In the genomic region with DNA sequence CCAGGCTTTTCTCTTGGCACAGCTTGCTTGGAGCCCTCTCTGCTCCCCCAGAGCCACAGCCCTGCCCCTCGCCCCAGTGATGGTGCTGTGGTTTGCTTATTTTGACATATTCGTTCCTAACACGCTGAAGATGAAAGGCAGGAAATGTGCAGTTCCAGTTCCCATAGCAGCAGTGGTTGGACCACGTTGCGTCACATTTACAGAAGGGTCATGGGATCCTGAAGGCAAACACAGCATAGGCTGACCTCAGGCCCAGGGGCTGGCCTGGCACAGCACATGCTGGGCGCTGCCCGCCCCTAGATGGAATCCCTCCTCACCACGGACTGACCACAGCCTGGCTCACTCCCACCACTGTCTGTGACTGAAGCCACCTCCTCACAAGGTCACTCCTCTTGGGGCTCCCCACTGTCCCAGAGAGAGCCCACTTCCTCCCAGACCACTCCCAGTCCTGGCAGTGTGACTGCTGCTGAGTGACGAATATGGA, we compare ENCODE assay signal across 9 cellular contexts. TPM values are rescaled to one million over a fixed set of nuclear protein-coding genes. Genes with fewer than 3 reads are reported as not detected.
A peak's percentile ranks its signal among the peaks of the same experiment; 100 is the strongest.
DNase-seq lines count a peak whose midpoint lies in the region; ATAC-seq, FAIRE-seq and TF ChIP-seq lines count a peak whose summit lies in the region.
"Had no signal": no experiment of that assay in that cellular context is flagged by ENCODE, and none has a peak within 500 bp of the region (broad histone marks: within the 10 kb centered on the region; RNA-seq: fewer than 3 reads in every experiment).

No MANE protein-coding gene starts in this region.

- H3K79me2 ChIP-seq in astrocyte (ENCODE audit: insufficient read depth, low read length): no peaks in the 10 kb centered on the region

- TF ChIP-seq POLR2A in lower leg skin (IDR thresholded peaks at IDR 0.05): no peak

- intact Hi-C loops in lower leg skin (cut with DNase I; ENCODE audit: low total_unique reads): no loop called here

- peak overlapping the region; percentile 61 for H3K9ac ChIP-seq in astrocyte (ENCODE audit: low read length)

- H3K36me3 Mint-ChIP-seq in astrocyte (ENCODE audit: low read depth, unreplicated experiment): no peaks in the 10 kb centered on the region

- peak overlapping the region; percentile 54 for H3K4me2 ChIP-seq in astrocyte (ENCODE audit: low read length)

- WGBS in lower leg skin, 2 donors: 46 to 53% methylated on average over 8 to 9 of the region's 9 CpGs

- TF ChIP-seq CTCF in BJ (IDR thresholded peaks at IDR 0.05; ENCODE audit: insufficient read depth, low read depth, low read length): no peak
- no peak for TF ChIP-seq CTCF in astrocyte (IDR thresholded peaks at IDR 0.05; ENCODE audit: insufficient read depth, low read depth, low read length)
- TF ChIP-seq CTCF in lower leg skin (IDR thresholded peaks at IDR 0.05): no peak

- H3K27me3 Mint-ChIP-seq in astrocyte (ENCODE audit: low read depth, unreplicated experiment): no peaks in the 10 kb centered on the region

- peak; percentile 87 for FAIRE-seq in astrocyte (lab: Jason Lieb, UNC)
- FAIRE-seq: keratinocyte had no signal

- H3K36me3 ChIP-seq in BJ (ENCODE audit: control insufficient read depth, insufficient read depth, low read length): no peaks in the 10 kb centered on the region
- no peaks in the 10 kb centered on the region for H3K36me3 ChIP-seq in astrocyte (ENCODE audit: insufficient read depth, low read length)

- peaks cover 33% of the 10 kb centered on the region for H3K4me1 ChIP-seq in astrocyte (ENCODE audit: insufficient read depth, low read length)

- no peak overlapping the region for H3K4me3 Mint-ChIP-seq in astrocyte (ENCODE audit: unreplicated experiment)

- CTCF ChIA-PET in BJ (lab: Yijun Ruan, JAX): interaction anchor here (1.4 to 2.8 kb wide), 5 partner anchors 16 to 207 kb away, joined by 4 to 8 read pairs (median 5); no protein-coding TSS in a partner anchor

- H2AFZ ChIP-seq in astrocyte (ENCODE audit: low read depth, low read length): peak overlapping the region; percentile 69

- H3K27ac Mint-ChIP-seq in astrocyte (ENCODE audit: unreplicated experiment): peak overlapping the region; percentile 63

- peak; percentile 99 for DNase-seq in BJ (ENCODE audit: low read depth)
- DNase-seq in T-helper 22 cell (ENCODE audit: low read depth): peak; percentile 67
- peak; percentile 98 for DNase-seq in astrocyte (ENCODE audit: low read depth)
- peak; percentile 54 to 90 for DNase-seq in lower leg skin (ENCODE audit: low spot score in 2 of 2)
- DNase-seq in stimulated activated CD8-positive, alpha-beta memory T cell treated with anti-CD3 and anti-CD28 coated beads, Interleukin-4, amount 100 ng/mL, for 1 hour (ENCODE audit: low read depth in 2 of 2, low spot score in 1 of 2): peak; percentile 53 to 58
- no peak for DNase-seq in NCI-H2196 (lab: John Stamatoyannopoulos, UW; ENCODE audit: unreplicated experiment)

- H3K4me3 ChIP-seq in BJ (ENCODE audit: low read depth, low read length) (no peak overlapping the region), astrocyte (ENCODE audit: insufficient read depth, low read depth, low read length) (no peak overlapping the region), lower leg skin (ENCODE audit: low read depth, poor library complexity, severe bottlenecking) (no peak overlapping the region)

- peak overlapping the region; percentile 87 for H3K27ac ChIP-seq in astrocyte (ENCODE audit: low read depth, low read length)

- H3K27me3 ChIP-seq in BJ (ENCODE audit: control insufficient read depth, insufficient read depth, low read length): no peaks in the 10 kb centered on the region
- H3K27me3 ChIP-seq in astrocyte (ENCODE audit: insufficient read depth, low read length): no peaks in the 10 kb centered on the region

- no peaks in the 10 kb centered on the region for H4K20me1 ChIP-seq in astrocyte (ENCODE audit: insufficient read depth, low read length)

- H3K4me1 Mint-ChIP-seq in astrocyte (ENCODE audit: low read depth, unreplicated experiment): peaks cover 38% of the 10 kb centered on the region

- POLR2A ChIA-PET in BJ (lab: Charles Lee): interaction anchor here (0.7 to 1.0 kb wide), 2 partner anchors 9 to 18 kb away, joined by 3 read pairs; no protein-coding TSS in a partner anchor

- H3K9me3 Mint-ChIP-seq in astrocyte (ENCODE audit: unreplicated experiment): peaks cover 2% of the 10 kb centered on the region

- peak; percentile 61 for ATAC-seq in HG02884 (IDR thresholded peaks at IDR 0.05; ENCODE audit: unreplicated experiment)
- ATAC-seq in GM19397 (IDR thresholded peaks at IDR 0.05; ENCODE audit: unreplicated experiment): no peak

- no peaks in the 10 kb centered on the region for H3K9me3 ChIP-seq in astrocyte (ENCODE audit: insufficient read depth, low read depth, low read length)

RNA-seq across cellular contexts. Expression of a gene that starts 14.2 kb away (rescaled TPM):
- 0.20 TPM in 1 of 2 replicates, not detected in the other for polyA plus RNA-seq in BJ (2011; rRNA removed)
- polyA minus RNA-seq in BJ (2011; rRNA and poly(A)+ RNA removed): 0.15 TPM in 1 of 2 replicates, not detected in the other
- total RNA-seq in astrocyte (3.7 and 5.9 TPM in 2 replicates), lower leg skin (under 1 TPM in 1 of 4 donors, not detected in 3; 0.17 TPM)
- polyA plus RNA-seq: keratinocyte had no signal
